Comparison of ENCODE assay signal across 8 cellular contexts in the genomic region with DNA sequence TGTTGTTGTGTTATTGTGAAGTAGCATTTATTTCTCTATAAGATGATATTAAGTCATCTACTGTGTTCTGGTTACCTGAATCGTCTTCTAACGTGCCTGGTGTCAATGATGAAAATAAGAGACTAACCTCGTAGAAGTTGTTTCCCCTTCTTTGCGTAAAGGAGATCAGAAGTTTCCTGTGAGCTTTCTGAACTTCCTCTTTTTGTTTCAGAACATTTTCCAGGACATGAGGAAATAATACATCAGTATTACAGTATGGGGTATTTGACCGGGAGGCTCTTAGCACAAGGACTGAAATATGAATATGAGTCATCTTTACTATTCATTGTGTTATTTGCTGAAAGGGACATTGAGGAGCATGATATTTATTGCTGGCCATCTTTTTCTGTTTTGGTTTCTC. TPM values are rescaled to one million over a fixed set of nuclear protein-coding genes. Genes with fewer than 3 reads are reported as not detected.
DNase-seq lines count a peak whose midpoint lies in the region; ATAC-seq lines count a peak whose summit lies in the region.

No MANE protein-coding gene starts in this region.

- peaks cover 4% of the 10 kb centered on the region for H3K4me1 Mint-ChIP-seq in activated T-helper 17 cell treated with anti-CD3 and anti-CD28 coated beads, Interleukin-2, amount 50 U/mL, for 72 hours

- no peaks in the 10 kb centered on the region for H3K36me3 Mint-ChIP-seq in activated T-helper 17 cell treated with anti-CD3 and anti-CD28 coated beads, Interleukin-2, amount 50 U/mL, for 72 hours (ENCODE audit: low read depth)

- H3K4me3 ChIP-seq in mucosa of rectum (ENCODE audit: low read length in 2 of 2) = peak overlapping the region; percentile 81 to 84

- no peaks in the 10 kb centered on the region for H3K9me3 Mint-ChIP-seq in activated T-helper 17 cell treated with anti-CD3 and anti-CD28 coated beads, Interleukin-2, amount 50 U/mL, for 72 hours

- H3K9ac ChIP-seq in mucosa of rectum (ENCODE audit: low read depth in 1 of 2, low read length in 2 of 2) = no peak overlapping the region

- H3K9me3 ChIP-seq in mucosa of rectum (ENCODE audit: control insufficient read depth in 2 of 2, low read length in 2 of 2) = no peaks in the 10 kb centered on the region

- peak; percentile 58 for ATAC-seq in HG02973 (IDR thresholded peaks at IDR 0.05; ENCODE audit: unreplicated experiment)
- no peak for ATAC-seq in activated T-helper 17 cell treated with anti-CD3 and anti-CD28 coated beads, Interleukin-2, amount 50 U/mL, for 72 hours (replicated peaks)
- ATAC-seq in HG02623 (IDR thresholded peaks at IDR 0.05; ENCODE audit: unreplicated experiment) = no peak

- no peak overlapping the region for H3K27ac Mint-ChIP-seq in activated T-helper 17 cell treated with anti-CD3 and anti-CD28 coated beads, Interleukin-2, amount 50 U/mL, for 72 hours

- H3K4me3 Mint-ChIP-seq in activated T-helper 17 cell treated with anti-CD3 and anti-CD28 coated beads, Interleukin-2, amount 50 U/mL, for 72 hours = peak overlapping the region; percentile 87

- H3K27ac ChIP-seq in mucosa of rectum (ENCODE audit: low read depth in 2 of 2, low read length in 2 of 2) = peak overlapping the region in 1 of 2 donors; percentile 32

- no peaks in the 10 kb centered on the region for H3K27me3 ChIP-seq in mucosa of rectum (ENCODE audit: control insufficient read depth in 2 of 2, insufficient read depth in 2 of 2, low read length in 2 of 2)

- DNase-seq in GDM1 (lab: John Stamatoyannopoulos, UW) = peak; percentile 55
- DNase-seq in mucosa of gallbladder (ENCODE audit: low spot score) = no peak
- DNase-seq in NCI-H1105 treated with DMSO at 0.1 percent for 48 hours (lab: John Stamatoyannopoulos, UW) = no peak
- DNase-seq in activated effector memory CD4-positive, alpha-beta T cell treated with anti-CD3 and anti-CD28 coated beads, Interleukin-2, amount 50 U/mL, for 16 hours = no peak

- H3K4me1 ChIP-seq in mucosa of rectum (ENCODE audit: control insufficient read depth in 2 of 2, insufficient read depth in 2 of 2, low read length in 2 of 2) = peaks cover 2 to 6% of the 10 kb centered on the region in 2 donors

- H3K27me3 Mint-ChIP-seq in activated T-helper 17 cell treated with anti-CD3 and anti-CD28 coated beads, Interleukin-2, amount 50 U/mL, for 72 hours = peaks cover 4% of the 10 kb centered on the region

- no peaks in the 10 kb centered on the region for H3K36me3 ChIP-seq in mucosa of rectum (ENCODE audit: control insufficient read depth in 2 of 2, insufficient read depth in 2 of 2, low read length in 2 of 2)

RNA-seq across cellular contexts. Expression of a gene that starts 1.3 kb away (rescaled TPM):
- total RNA-seq in activated T-helper 17 cell treated with anti-CD3 and anti-CD28 coated beads, Interleukin-2, amount 50 U/mL, for 72 hours = under 1 TPM; 0.24 to 0.30 TPM
- 5.9 TPM for total RNA-seq in mucosa of gallbladder
